In genomic region chr11:121024989-121025388, GRCh38 we compare ENCODE assay signal across 8 cellular contexts. TPM values are rescaled to one million over a fixed set of nuclear protein-coding genes. Genes with fewer than 3 reads are reported as not detected.
DNase-seq lines count a peak whose midpoint lies in the region; ATAC-seq and TF ChIP-seq lines count a peak whose summit lies in the region.

No MANE protein-coding gene starts in this region.

- no peaks in the 10 kb centered on the region for H3K27me3 ChIP-seq in gastroesophageal sphincter

- WGBS in gastroesophageal sphincter (ENCODE audit: low coverage in 1 of 2), 2 donors = 33 to 47% methylated on average over 3 of the region's 3 CpGs

- H3K36me3 ChIP-seq in gastroesophageal sphincter = no peaks in the 10 kb centered on the region

- no peak overlapping the region for H3K27ac ChIP-seq in gastroesophageal sphincter

- peak; percentile 25 for DNase-seq in SIG-M5 treated with dmso at 0.1 percent for 504 hours (lab: John Stamatoyannopoulos, UW; ENCODE audit: unreplicated experiment)
- DNase-seq in SIG-M5 (lab: John Stamatoyannopoulos, UW) = no peak
- DNase-seq in T-helper 17 cell = no peak
- no peak for DNase-seq in retinal pigment epithelial cell (ENCODE audit: low read depth)
- DNase-seq in SW480 (ENCODE audit: low spot score) = no peak
- no peak for DNase-seq in NCI-H187 treated with DMSO at 0.1 percent for 48 hours (lab: John Stamatoyannopoulos, UW)

- H3K27me3 Mint-ChIP-seq in T-helper 17 cell = peaks cover 19% of the 10 kb centered on the region

- H3K4me3 ChIP-seq in gastroesophageal sphincter (peak overlapping the region; percentile 87 to 91), retinal pigment epithelial cell (ENCODE audit: low read length) (peak overlapping the region; percentile 74)

- H3K36me3 Mint-ChIP-seq in T-helper 17 cell (ENCODE audit: low read depth) = peaks cover 1% of the 10 kb centered on the region

- H3K9me3 ChIP-seq in T-helper 17 cell (ENCODE audit: control insufficient read depth, low read length, poor library complexity, severe bottlenecking) (no peaks in the 10 kb centered on the region), gastroesophageal sphincter (no peaks in the 10 kb centered on the region)

- H3K4me1 ChIP-seq in gastroesophageal sphincter = peaks cover 6 to 39% (median 8%) of the 10 kb centered on the region in 3 donors

- no peak for TF ChIP-seq POLR2A in gastroesophageal sphincter (IDR thresholded peaks at IDR 0.05)

- ATAC-seq in T-helper 17 cell = peak; percentile 25
- no peak for ATAC-seq in gastroesophageal sphincter
- no peak for ATAC-seq in GM21619 (IDR thresholded peaks at IDR 0.05; ENCODE audit: unreplicated experiment)

- H3K27ac Mint-ChIP-seq in T-helper 17 cell = peak overlapping the region; percentile 91

- peak overlapping the region; percentile 92 for H3K4me3 Mint-ChIP-seq in T-helper 17 cell

- no peak for TF ChIP-seq EP300 in gastroesophageal sphincter (IDR thresholded peaks at IDR 0.05)

- TF ChIP-seq CTCF in gastroesophageal sphincter (IDR thresholded peaks at IDR 0.05) = no peak
- no peak for TF ChIP-seq CTCF in retinal pigment epithelial cell (conservative IDR thresholded peaks at IDR 0.05; ENCODE audit: low read depth, low read length)

- H3K4me1 Mint-ChIP-seq in T-helper 17 cell = peaks cover 43% of the 10 kb centered on the region

RNA-seq across cellular contexts. Expression of gene TBCEL, which starts 1.1 kb away (rescaled TPM):
- total RNA-seq in T-helper 17 cell (10 to 100 TPM; 17.1 TPM), gastroesophageal sphincter (10 to 100 TPM; 25.7 to 39.0 (median 30.8) TPM)
